In genomic region chr14:76861574-76862255, GRCh38 we compare ENCODE assay signal across 33 cellular contexts. TPM values are rescaled to one million over a fixed set of nuclear protein-coding genes. Genes with fewer than 3 reads are reported as not detected.
"Had no signal": no experiment of that assay in that cellular context is flagged by ENCODE, and none has a peak within 500 bp of the region (broad histone marks: within the 10 kb centered on the region; RNA-seq: fewer than 3 reads in every experiment).

No MANE protein-coding gene starts in this region.

- H3K9me3 Mint-ChIP-seq: immature natural killer cell; mesothelial cell of epicardium; naive B cell; natural killer cell; stimulated activated naive CD8-positive, alpha-beta T cell treated with anti-CD3 and anti-CD28 coated beads, Interleukin-15, amount 100 ng/mL, for 72 hours had no signal

- H3K4me3 Mint-ChIP-seq: immature natural killer cell; mesothelial cell of epicardium; naive B cell; natural killer cell; nephron progenitor cell; stimulated activated memory B cell treated with anti-CD40 and anti-IgM and Interleukin-4, amounts not matched to agents 10 μg/mL and 1 μg/mL and 100 μg/mL, for 72 hours; stimulated activated naive CD8-positive, alpha-beta T cell treated with anti-CD3 and anti-CD28 coated beads, Interleukin-15, amount 100 ng/mL, for 72 hours had no signal

- DNase-seq: heart left ventricle; hypothalamus; immature natural killer cell; kidney; left colon; left lung; lower lobe of right lung; mesendoderm; naive B cell; natural killer cell; nephron progenitor cell; ovary; right lobe of liver; stimulated activated CD4-positive, alpha-beta T cell treated with anti-CD3 and anti-CD28 coated beads, Interleukin-1b, Interleukin-23, amount 100 ng/mL, for 48 hours; stimulated activated CD4-positive, alpha-beta T cell treated with anti-CD3 and anti-CD28 coated beads, Interleukin-2, amount 100 ng/mL, for 48 hours; stimulated activated naive CD4-positive, alpha-beta T cell treated with Interleukin-2 at 50 U/mL for 16 hours; stimulated activated naive CD8-positive, alpha-beta T cell treated with anti-CD3 and anti-CD28 coated beads, Interleukin-15, amount 100 ng/mL, for 72 hours; substantia nigra; upper lobe of right lung had no signal

- H3K4me2 ChIP-seq: smooth muscle cell had no signal

- H3K9me3 ChIP-seq: heart left ventricle, left lung, lower lobe of right lung, ovary, right atrium auricular region, right lobe of liver, tibial nerve, upper lobe of right lung had no signal

- ATAC-seq: heart left ventricle; left colon; left lung; lower lobe of right lung; natural killer cell; right lobe of liver; stimulated activated memory B cell treated with anti-CD40 and anti-IgM and Interleukin-4, amounts not matched to agents 10 μg/mL and 1 μg/mL and 100 μg/mL, for 72 hours; stimulated activated naive CD8-positive, alpha-beta T cell treated with anti-CD3 and anti-CD28 coated beads, Interleukin-15, amount 100 ng/mL, for 72 hours; upper lobe of right lung had no signal

- H3K27ac Mint-ChIP-seq: immature natural killer cell; mesothelial cell of epicardium; natural killer cell; nephron progenitor cell; progenitor cell of endocrine pancreas; stimulated activated memory B cell treated with anti-CD40 and anti-IgM and Interleukin-4, amounts not matched to agents 10 μg/mL and 1 μg/mL and 100 μg/mL, for 72 hours; stimulated activated naive CD8-positive, alpha-beta T cell treated with anti-CD3 and anti-CD28 coated beads, Interleukin-15, amount 100 ng/mL, for 72 hours had no signal

- H3K4me1 ChIP-seq: right atrium auricular region, right lobe of liver had no signal

- H3K27me3 ChIP-seq: heart left ventricle, left lung, ovary, right atrium auricular region, right lobe of liver, tibial nerve, upper lobe of right lung had no signal

- H3K36me3 Mint-ChIP-seq: immature natural killer cell; mesothelial cell of epicardium; naive B cell; natural killer cell; stimulated activated memory B cell treated with anti-CD40 and anti-IgM and Interleukin-4, amounts not matched to agents 10 μg/mL and 1 μg/mL and 100 μg/mL, for 72 hours had no signal

- H3K36me3 ChIP-seq: heart left ventricle, left lung, lower lobe of right lung, ovary, right atrium auricular region, right lobe of liver, tibial nerve, upper lobe of right lung had no signal

- H3K4me3 ChIP-seq: left lung, lower lobe of right lung, ovary, right atrium auricular region, right lobe of liver, smooth muscle cell, tibial nerve, upper lobe of right lung had no signal

- H3K27ac ChIP-seq: left lung, lower lobe of right lung, ovary, right atrium auricular region, right lobe of liver, tibial nerve, upper lobe of right lung had no signal

RNA-seq across cellular contexts. Expression of gene LRRC74A, which starts 35.5 kb away (rescaled TPM):
- total RNA-seq: heart left ventricle, kidney, left colon, left lung, liver, lower lobe of right lung, mesothelial cell of epicardium, mononuclear cell, natural killer cell, omental fat pad, progenitor cell of endocrine pancreas, pulmonary artery endothelial cell, renal cortical epithelial cell, right atrium auricular region, right lobe of liver, skeletal muscle tissue, smooth muscle cell, temporal lobe, tibial nerve, upper lobe of right lung had no signal
- polyA plus RNA-seq: heart left ventricle, immature natural killer cell, liver, smooth muscle cell, thymus had no signal
